Comparison of ENCODE assay signal across 26 cellular contexts in the genomic region with DNA sequence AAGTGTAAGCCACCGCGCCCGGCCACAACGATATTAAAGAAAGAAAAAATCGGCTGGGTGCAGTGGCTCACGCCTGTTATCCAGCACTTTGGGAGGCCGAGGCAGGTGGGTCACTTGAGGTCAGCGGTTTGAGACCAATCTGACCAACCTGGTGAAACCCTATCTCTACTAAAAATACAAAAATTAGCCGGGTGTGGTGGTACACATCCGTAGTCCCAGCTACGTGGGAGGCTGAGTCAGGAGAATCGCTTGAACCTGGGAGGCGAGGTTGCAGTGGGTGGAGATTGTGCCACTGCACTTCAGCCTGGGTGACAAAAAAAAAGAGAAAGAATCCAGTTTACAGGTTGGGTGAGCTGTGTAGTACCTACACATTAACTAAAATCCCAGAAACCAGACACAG.
"Had no signal": no experiment of that assay in that cellular context is flagged by ENCODE, and none has a peak within 500 bp of the region (broad histone marks: within the 10 kb centered on the region; RNA-seq: fewer than 3 reads in every experiment).

No MANE protein-coding gene starts in this region.

- FAIRE-seq: RCC 7860 had no signal

- H2AFZ ChIP-seq: PC-9 had no signal

- H3K27ac ChIP-seq: KMS-11, PC-9, SJSA1 had no signal

- H3K4me1 ChIP-seq: SJSA1 had no signal

- DNase-seq: Karpas-422; MM.1S; MV-4-11; NCI-H1092; NCI-H1105; NCI-H1417 treated with DMSO at 0.1 percent for 48 hours; NCI-H1694 treated with DMSO at 0.1 percent for 48 hours; NCI-H187 treated with DMSO at 0.1 percent for 48 hours; NCI-H2029; NCI-H2171 treated with DMSO at 0.1 percent for 48 hours; NCI-H2227 treated with DMSO at 0.1 percent for 48 hours; NCI-H345; NCI-H446; NCI-H510A treated with DMSO at 0.1 percent for 48 hours; NCI-H524 treated with DMSO at 0.1 percent for 48 hours; NCI-H526 treated with DMSO at 0.1 percent for 48 hours; NCI-H774; NK-92 treated with Interleukin-12 subunit alpha and Interleukin-12 subunit beta, amount 100 ng/mL, for 24 hours; PC-9; Right ventricle myocardium superior; SHP77 treated with DMSO at 0.1 percent for 48 hours; SK-N-SH; SW 1271 had no signal

- H3K4me3 ChIP-seq: PC-9, SJSA1 had no signal

- H3K36me3 ChIP-seq: SJSA1 had no signal

- H3K9me3 ChIP-seq: SJSA1, SK-N-SH had no signal

- H3K4me2 ChIP-seq: KMS-11, PC-9, SK-N-SH had no signal

- H3K9ac ChIP-seq: KMS-11, SK-N-SH had no signal
